27 cellular contexts compared by ENCODE assay signal in the genomic region with DNA sequence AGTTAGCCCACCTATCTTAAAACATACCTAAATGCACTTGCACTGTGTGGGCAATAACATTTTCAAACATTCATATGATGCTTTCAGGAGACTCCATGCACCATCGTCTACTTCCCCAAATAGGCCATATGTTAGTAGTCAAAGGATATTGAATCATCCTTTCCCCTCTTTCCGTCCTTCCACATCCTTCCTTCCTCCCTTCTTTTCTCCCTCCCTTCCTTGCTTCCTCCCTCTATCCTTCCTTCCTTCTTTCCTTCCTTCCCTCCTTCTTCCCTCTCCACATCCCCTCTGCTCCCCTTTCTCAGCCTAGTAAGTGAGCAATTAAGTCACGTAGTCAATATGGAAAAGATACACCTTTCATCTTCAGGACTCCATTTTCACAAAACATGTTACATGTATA.
DNase-seq lines count a peak whose midpoint lies in the region; ATAC-seq and TF ChIP-seq lines count a peak whose summit lies in the region.
"Had no signal": no experiment of that assay in that cellular context is flagged by ENCODE, and none has a peak within 500 bp of the region (broad histone marks: within the 10 kb centered on the region; RNA-seq: fewer than 3 reads in every experiment).

No MANE protein-coding gene starts in this region.

- H3K4me1 Mint-ChIP-seq in WTC11 = peaks cover 65% of the 10 kb centered on the region
- H3K4me1 Mint-ChIP-seq in endothelial cell (ENCODE audit: unreplicated experiment) = peaks cover 44% of the 10 kb centered on the region
- H3K4me1 Mint-ChIP-seq in osteocyte (ENCODE audit: unreplicated experiment) = peaks cover 50% of the 10 kb centered on the region

- TF ChIP-seq CTCF in WTC11 (IDR thresholded peaks at IDR 0.05) = no peak
- no peak for TF ChIP-seq CTCF in endothelial cell (IDR thresholded peaks at IDR 0.05; ENCODE audit: unreplicated experiment)
- no peak for TF ChIP-seq CTCF in osteocyte (IDR thresholded peaks at IDR 0.05)

- no peak for DNase-seq in WTC11 (ENCODE audit: low spot score)
- DNase-seq in endothelial cell (ENCODE audit: low spot score) = no peak
- DNase-seq in osteocyte (ENCODE audit: extremely low spot score, unreplicated experiment) = no peak
- no peak for DNase-seq in NCI-H187 (lab: John Stamatoyannopoulos, UW)
- DNase-seq in GM03348 (ENCODE audit: low spot score) = no peak
- DNase-seq: ACHN; activated CD4-positive, alpha-beta T cell treated with anti-CD3 and anti-CD28 coated beads for 48 hours; activated CD8-positive, alpha-beta memory T cell treated with anti-CD3 and anti-CD28 coated beads for 24 hours; aorta; DMS153; NCI-H1092; NCI-H187 treated with DMSO at 0.1 percent for 48 hours; NCI-H2171; NCI-H510A treated with DMSO at 0.1 percent for 48 hours; SIG-M5; stimulated activated naive CD4-positive, alpha-beta T cell treated with Interleukin-2 at 50 U/mL for 16 hours; thyroid gland had no signal

- H3K27me3 Mint-ChIP-seq in WTC11 (ENCODE audit: low read depth) (peaks cover 37% of the 10 kb centered on the region), endothelial cell (ENCODE audit: unreplicated experiment) (peaks cover 9% of the 10 kb centered on the region), osteocyte (ENCODE audit: unreplicated experiment) (no peaks in the 10 kb centered on the region)

- peaks cover 56 to 100% (median 88%) of the 10 kb centered on the region in 10 experiments for H3K4me1 ChIP-seq in BLaER1 treated with 17β-estradiol and CSF1 and Interleukin-3, amounts not matched to agents 10 nM and 100 nM
- H3K4me1 ChIP-seq: thyroid gland had no signal

- POLR2A ChIA-PET in WTC11 (lab: Charles Lee) = no interaction called here

- peak overlapping the region in 10 of 11 experiments; percentile 3 to 79 (median 48); a peak in 17 of 22 replicates for H3K4me2 ChIP-seq in BLaER1 treated with 17β-estradiol and CSF1 and Interleukin-3, amounts not matched to agents 10 nM and 100 nM

- H3K4me3 ChIP-seq in BLaER1 treated with 17β-estradiol and CSF1 and Interleukin-3, amounts not matched to agents 10 nM and 100 nM = no peak overlapping the region
- H3K4me3 ChIP-seq: coronary artery, GM12878, HAP-1, thyroid gland, vagina had no signal

- H3K4me3 Mint-ChIP-seq in WTC11 (no peak overlapping the region), endothelial cell (ENCODE audit: unreplicated experiment) (peak overlapping the region; percentile 21), osteocyte (ENCODE audit: unreplicated experiment) (no peak overlapping the region)
- H3K4me3 Mint-ChIP-seq: activated naive CD8-positive, alpha-beta T cell; mesothelial cell of epicardium had no signal

- H3K27ac ChIP-seq in BLaER1 treated with 17β-estradiol and CSF1 and Interleukin-3, amounts not matched to agents 10 nM and 100 nM = peak overlapping the region in 5 of 11 experiments; percentile 0 to 40 (median 15); a peak in 6 of 22 replicates
- H3K27ac ChIP-seq: thyroid gland, vagina, VCaP had no signal

- H3K9ac ChIP-seq in BLaER1 treated with 17β-estradiol and CSF1 and Interleukin-3, amounts not matched to agents 10 nM and 100 nM = no peak overlapping the region

- no peak overlapping the region for H3K27ac Mint-ChIP-seq in WTC11
- H3K27ac Mint-ChIP-seq in endothelial cell (ENCODE audit: unreplicated experiment) = no peak overlapping the region
- H3K27ac Mint-ChIP-seq in osteocyte (ENCODE audit: unreplicated experiment) = peak overlapping the region; percentile 51
- H3K27ac Mint-ChIP-seq: mesothelial cell of epicardium had no signal

- CTCF ChIA-PET in WTC11 (lab: Charles Lee) = no interaction called here

- H3K9me3 ChIP-seq in BLaER1 treated with 17β-estradiol and CSF1 and Interleukin-3, amounts not matched to agents 10 nM and 100 nM (replicated peaks in 1 of 11) = no peaks in the 10 kb centered on the region
- H3K9me3 ChIP-seq: HAP-1, thyroid gland, vagina had no signal

- H3K36me3 ChIP-seq in BLaER1 treated with 17β-estradiol and CSF1 and Interleukin-3, amounts not matched to agents 10 nM and 100 nM = peaks cover 77 to 98% (median 86%) of the 10 kb centered on the region in 11 experiments
- H3K36me3 ChIP-seq: HAP-1, thyroid gland, vagina had no signal

- H3K27me3 ChIP-seq in BLaER1 treated with 17β-estradiol and CSF1 and Interleukin-3, amounts not matched to agents 10 nM and 100 nM = no peaks in the 10 kb centered on the region
- H3K27me3 ChIP-seq: thyroid gland, vagina had no signal

- no peaks in the 10 kb centered on the region for H3K36me3 Mint-ChIP-seq in WTC11
- peaks cover 25% of the 10 kb centered on the region for H3K36me3 Mint-ChIP-seq in endothelial cell (ENCODE audit: low read depth, unreplicated experiment)
- peaks cover 33% of the 10 kb centered on the region for H3K36me3 Mint-ChIP-seq in osteocyte (ENCODE audit: unreplicated experiment)

- ATAC-seq in WTC11 (no peak), GM18868 (IDR thresholded peaks at IDR 0.05; ENCODE audit: unreplicated experiment) (no peak), GM19395 (IDR thresholded peaks at IDR 0.05; ENCODE audit: unreplicated experiment) (no peak)
- ATAC-seq: GM12878 had no signal

- 0 out of 2 replicates have a peak, but pooled peaks cover 5% of the 10 kb centered on the region for H3K9me3 Mint-ChIP-seq in WTC11
- no peaks in the 10 kb centered on the region for H3K9me3 Mint-ChIP-seq in endothelial cell (ENCODE audit: unreplicated experiment)
- H3K9me3 Mint-ChIP-seq in osteocyte (ENCODE audit: unreplicated experiment) = no peaks in the 10 kb centered on the region

- H4K20me1 ChIP-seq in BLaER1 treated with 17β-estradiol and CSF1 and Interleukin-3, amounts not matched to agents 10 nM and 100 nM = peaks cover 99 to 100% (median 100%) of the 10 kb centered on the region in 11 experiments

TF ChIP-seq in WTC11, 78 proteins besides CTCF, POLR2A, EP300 and RAD21:
- TF ChIP-seq ATF6 (CRISPR knock-in tag; IDR thresholded peaks at IDR 0.05) = no peak
- peak; percentile 84 for TF ChIP-seq ZNF317 (CRISPR knock-in tag; IDR thresholded peaks at IDR 0.05; ENCODE audit: borderline replicate concordance, low read depth)
